ENCODE assay signal across 22 cellular contexts in genomic region chr1:42965339-42965738, GRCh38. TPM values are rescaled to one million over a fixed set of nuclear protein-coding genes. Genes with fewer than 3 reads are reported as not detected.
A peak's percentile ranks its signal among the peaks of the same experiment; 100 is the strongest.
DNase-seq lines count a peak whose midpoint lies in the region; ATAC-seq, FAIRE-seq and TF ChIP-seq lines count a peak whose summit lies in the region.
"Had no signal": no experiment of that assay in that cellular context is flagged by ENCODE, and none has a peak within 500 bp of the region (broad histone marks: within the 10 kb centered on the region; RNA-seq: fewer than 3 reads in every experiment).

No MANE protein-coding gene starts in this region.

- no peak overlapping the region for H3K27ac ChIP-seq in HCT116 (ENCODE audit: low read depth, low read length)
- no peak overlapping the region for H3K27ac ChIP-seq in astrocyte (ENCODE audit: low read depth, low read length)
- H3K27ac ChIP-seq in foreskin keratinocyte, result peak overlapping the region; percentile 20
- peak overlapping the region; percentile 64 for H3K27ac ChIP-seq in parathyroid adenoma
- H3K27ac ChIP-seq in lower lobe of right lung, result no peak overlapping the region
- H3K27ac ChIP-seq: KMS-11, Peyer's patch, SJSA1 had no signal

- in situ Hi-C loops in HAP-1 (cut with MboI; ENCODE audit: low sequenced_read_pairs), result no loop called here

- H4K20me1 ChIP-seq in HCT116 (ENCODE audit: insufficient read depth), result no peaks in the 10 kb centered on the region
- no peaks in the 10 kb centered on the region for H4K20me1 ChIP-seq in astrocyte (ENCODE audit: insufficient read depth, low read length)

- H3K9me3 Mint-ChIP-seq in astrocyte (ENCODE audit: unreplicated experiment), result no peaks in the 10 kb centered on the region

- H3K4me3 ChIP-seq in HCT116 (replicated peaks in 1 of 2; ENCODE audit: low read depth in 1 of 2, low read length in 2 of 2) (no peak overlapping the region), astrocyte (ENCODE audit: insufficient read depth, low read depth, low read length) (no peak overlapping the region), parathyroid adenoma (ENCODE audit: low read depth, low read length) (no peak overlapping the region), HAP-1 (no peak overlapping the region), lower lobe of right lung (no peak overlapping the region)
- H3K4me3 ChIP-seq: Peyer's patch, SJSA1 had no signal

- H3K27me3 ChIP-seq in HCT116 (ENCODE audit: insufficient read depth, low read length) (no peaks in the 10 kb centered on the region), astrocyte (ENCODE audit: insufficient read depth, low read length) (no peaks in the 10 kb centered on the region), foreskin keratinocyte (no peaks in the 10 kb centered on the region), parathyroid adenoma (ENCODE audit: control insufficient read depth, insufficient read depth, low read length) (no peaks in the 10 kb centered on the region), HAP-1 (ENCODE audit: low read depth) (no peaks in the 10 kb centered on the region), lower lobe of right lung (ENCODE audit: low read depth) (peaks cover 23% of the 10 kb centered on the region)
- H3K27me3 ChIP-seq: Peyer's patch, SJSA1 had no signal

- H3K36me3 ChIP-seq in HCT116 (ENCODE audit: control insufficient read depth in 1 of 2, insufficient read depth in 2 of 2, low read length in 2 of 2) (no peaks in the 10 kb centered on the region), astrocyte (ENCODE audit: insufficient read depth, low read length) (no peaks in the 10 kb centered on the region), parathyroid adenoma (ENCODE audit: control insufficient read depth, insufficient read depth, low read length) (no peaks in the 10 kb centered on the region), HAP-1 (replicated peaks) (no peaks in the 10 kb centered on the region), lower lobe of right lung (no peaks in the 10 kb centered on the region)
- H3K36me3 ChIP-seq: Peyer's patch, SJSA1 had no signal

- no peak overlapping the region for H3K4me3 Mint-ChIP-seq in astrocyte (ENCODE audit: unreplicated experiment)
- H3K4me3 Mint-ChIP-seq: B cell, CD14-positive monocyte had no signal

- CTCF ChIA-PET in HCT116 (lab: Charles Lee), result interaction anchor here (1.1 kb wide), 1 partner anchor 18 kb away, joined by 3 read pairs; no protein-coding TSS in a partner anchor

- peak overlapping the region; percentile 77 for H3K27ac Mint-ChIP-seq in astrocyte (ENCODE audit: unreplicated experiment)
- H3K27ac Mint-ChIP-seq: B cell, CD14-positive monocyte had no signal

- no peaks in the 10 kb centered on the region for H3K27me3 Mint-ChIP-seq in astrocyte (ENCODE audit: low read depth, unreplicated experiment)
- H3K27me3 Mint-ChIP-seq: B cell had no signal

- DNase-seq in HCT116 (ENCODE audit: low read depth, low spot score) (no peak), astrocyte (ENCODE audit: low read depth) (no peak), foreskin keratinocyte (no peak), GM10266 (ENCODE audit: extremely low spot score) (no peak), HAP-1 (ENCODE audit: low spot score in 2 of 2) (no peak), HuH-7.5 (ENCODE audit: low spot score) (no peak), lower lobe of right lung (no peak)
- DNase-seq: DMS79, NCI-H1105 treated with DMSO at 0.1 percent for 48 hours, NCI-H2081, NCI-H2171 treated with DMSO at 0.1 percent for 48 hours, NCI-H524 treated with DMSO at 0.1 percent for 48 hours, NCI-H82, Peyer's patch had no signal

- no peaks in the 10 kb centered on the region for H3K9me2 ChIP-seq in HCT116 (ENCODE audit: insufficient read depth)

- H3K36me3 Mint-ChIP-seq in astrocyte (ENCODE audit: low read depth, unreplicated experiment), result peaks cover 2% of the 10 kb centered on the region

- no peak overlapping the region for H2AFZ ChIP-seq in HCT116 (ENCODE audit: low read depth, low read length, poor library complexity, severe bottlenecking)
- no peak overlapping the region for H2AFZ ChIP-seq in astrocyte (ENCODE audit: low read depth, low read length)
- H2AFZ ChIP-seq in parathyroid adenoma, result no peak overlapping the region

- peaks cover 8% of the 10 kb centered on the region; the same call in 1 of the 2 replicates for H3K79me2 ChIP-seq in HCT116 (ENCODE audit: insufficient read depth, low read length)
- H3K79me2 ChIP-seq in astrocyte (ENCODE audit: insufficient read depth, low read length), result peaks cover 10% of the 10 kb centered on the region
- H3K79me2 ChIP-seq in parathyroid adenoma, result no peaks in the 10 kb centered on the region

- no peak for TF ChIP-seq RAD21 in HCT116 (IDR thresholded peaks at IDR 0.05; ENCODE audit: low read depth)

- peaks cover 50% of the 10 kb centered on the region for H3K4me1 Mint-ChIP-seq in astrocyte (ENCODE audit: low read depth, unreplicated experiment)

- ATAC-seq in HCT116 (no peak), foreskin keratinocyte (no peak), lower lobe of right lung (no peak)
- ATAC-seq: Right ventricle myocardium inferior had no signal

- H3K4me2 ChIP-seq in HCT116 (ENCODE audit: low read length), result no peak overlapping the region
- H3K4me2 ChIP-seq in astrocyte (ENCODE audit: low read length), result no peak overlapping the region
- no peak overlapping the region for H3K4me2 ChIP-seq in parathyroid adenoma (ENCODE audit: low read length)
- H3K4me2 ChIP-seq: KMS-11 had no signal

- intact Hi-C loops in HCT116 (cut with micrococcal nuclease), result loop anchor here (5.0 kb wide), 1 partner anchor 42 kb away; no protein-coding TSS in a partner anchor
- intact Hi-C loops in lower lobe of right lung (cut with DNase I), result no loop called here

- H3K9me3 ChIP-seq in HCT116 (ENCODE audit: control insufficient read depth in 1 of 2, insufficient read depth in 1 of 2, low read depth in 1 of 2, low read length in 2 of 2) (no peaks in the 10 kb centered on the region), astrocyte (ENCODE audit: insufficient read depth, low read depth, low read length) (no peaks in the 10 kb centered on the region), parathyroid adenoma (ENCODE audit: control insufficient read depth, low read length) (no peaks in the 10 kb centered on the region), HAP-1 (no peaks in the 10 kb centered on the region), lower lobe of right lung (no peaks in the 10 kb centered on the region)
- H3K9me3 ChIP-seq: Peyer's patch, SJSA1 had no signal

- H3K9ac ChIP-seq in HCT116 (ENCODE audit: low read length), result 0 out of 2 replicates have a peak overlapping the region, but pooled peaks have one; percentile 4
- H3K9ac ChIP-seq in astrocyte (ENCODE audit: low read length), result no peak overlapping the region
- no peak overlapping the region for H3K9ac ChIP-seq in parathyroid adenoma
- H3K9ac ChIP-seq: KMS-11 had no signal

- TF ChIP-seq POLR2A in HCT116 (IDR thresholded peaks at IDR 0.05; ENCODE audit: borderline replicate concordance, extremely low read depth, insufficient read depth, insufficient read length), result no peak

- no peak for FAIRE-seq in astrocyte (lab: Jason Lieb, UNC)
- FAIRE-seq: D721Med, H54 had no signal

- RAD21 ChIA-PET in HCT116 (lab: Charles Lee; ENCODE audit: low non-redundant PET in 1 of 2, low total read pairs in 2 of 2, uncharacterized antibody in 2 of 2, unreplicated experiment in 2 of 2), result interaction anchor here (0.6 kb wide), 2 partner anchors 108 to 110 kb away, joined by 4 read pairs; no protein-coding TSS in a partner anchor

- TF ChIP-seq CTCF in HCT116 (IDR thresholded peaks at IDR 0.05 in 2 of 3, conservative IDR thresholded peaks at IDR 0.05 in 1 of 3; ENCODE audit: borderline replicate concordance in 1 of 3, insufficient read depth in 1 of 3, low read depth in 2 of 3, low read length in 2 of 3) (no peak), astrocyte (IDR thresholded peaks at IDR 0.05; ENCODE audit: insufficient read depth, low read depth, low read length) (no peak), foreskin keratinocyte (conservative IDR thresholded peaks at IDR 0.05) (no peak), parathyroid adenoma (IDR thresholded peaks at IDR 0.05) (no peak), GM10266 (IDR thresholded peaks at IDR 0.05; ENCODE audit: control insufficient read depth, insufficient read depth, low read depth, missing control alignments) (no peak), lower lobe of right lung (IDR thresholded peaks at IDR 0.05) (no peak)

- POLR2A ChIA-PET in HCT116 (lab: Charles Lee), result no interaction called here

- H3K4me1 ChIP-seq in HCT116 (ENCODE audit: control insufficient read depth in 1 of 2, insufficient read depth in 2 of 2, low read length in 2 of 2), result peaks cover 58 to 77% of the 10 kb centered on the region in 2 experiments
- peaks cover 29% of the 10 kb centered on the region for H3K4me1 ChIP-seq in astrocyte (ENCODE audit: insufficient read depth, low read length)
- peaks cover 26% of the 10 kb centered on the region for H3K4me1 ChIP-seq in foreskin keratinocyte
- H3K4me1 ChIP-seq in parathyroid adenoma, result peaks cover 21% of the 10 kb centered on the region
- H3K4me1 ChIP-seq in HAP-1, result peaks cover 3% of the 10 kb centered on the region; the same call in 1 of the 2 replicates
- H3K4me1 ChIP-seq in lower lobe of right lung, result peaks cover 5% of the 10 kb centered on the region

- no TSS peak for BruUV-seq in HCT116 (replicated peaks; lab: Mats Ljungman, UMichigan)

TF ChIP-seq in HCT116, 20 proteins besides CTCF, POLR2A, EP300 and RAD21 (continues in another document):
- TF ChIP-seq SRF (IDR thresholded peaks at IDR 0.05; ENCODE audit: low read depth) (no peak), YY1 (IDR thresholded peaks at IDR 0.05; ENCODE audit: extremely low read depth, insufficient replicate concordance, low read depth, low read length) (no peak), TCF7L2 (IDR thresholded peaks at IDR 0.05; ENCODE audit: borderline replicate concordance, extremely low read depth, insufficient read depth, insufficient read length) (no peak), POLR2AphosphoS5 (IDR thresholded peaks at IDR 0.05; ENCODE audit: low read depth, low read length) (no peak), CEBPB (IDR thresholded peaks at IDR 0.05; ENCODE audit: low read depth) (no peak)

RNA-seq across cellular contexts. Expression of gene SLC2A1, which starts 6.7 kb away (rescaled TPM):
- total RNA-seq in HCT116 (2021; ENCODE audit: unreplicated experiment), result 248 TPM
- polyA plus RNA-seq in HCT116 (2012), result 419 and 518 TPM in 2 replicates
- total RNA-seq in astrocyte, result 506 and 521 TPM in 2 replicates
- 204 and 209 TPM in 2 replicates for total RNA-seq in foreskin keratinocyte
- polyA plus RNA-seq in foreskin keratinocyte, result 178 and 182 TPM in 2 replicates
- 10.6 TPM for total RNA-seq in lower lobe of right lung

Comparison
In these comparisons a context has a peak if more than half of its experiments do, and no peak if none do; other contexts are left out.
1. H3K27ac ChIP-seq: peak in foreskin keratinocyte (single experiment) and parathyroid adenoma (single experiment); none in HCT116 (single experiment), astrocyte (single experiment) and lower lobe of right lung (single experiment).
2. RNA of gene SLC2A1, which starts 6.7 kb away (total RNA-seq): 506 to 521 TPM in astrocyte, 248 TPM in HCT116 (single experiment) and 204 to 209 TPM in foreskin keratinocyte; 10.6 TPM in lower lobe of right lung (single experiment); every median in the first group is over 10 times any median in the second.